In genomic region chr10:110273474-110273873, GRCh38 we compare ENCODE assay signal across 8 cellular contexts. TPM values are rescaled to one million over a fixed set of nuclear protein-coding genes. Genes with fewer than 3 reads are reported as not detected.
A peak's percentile ranks its signal among the peaks of the same experiment; 100 is the strongest.
DNase-seq lines count a peak whose midpoint lies in the region; ATAC-seq and TF ChIP-seq lines count a peak whose summit lies in the region.

No MANE protein-coding gene starts in this region.

- H3K4me3 ChIP-seq in AG04449 (ENCODE audit: low read depth, low read length) (no peak overlapping the region), fibroblast of mammary gland (ENCODE audit: control insufficient read depth, low read depth, low read length) (no peak overlapping the region), psoas muscle (no peak overlapping the region)

- TF ChIP-seq CTCF in AG04449 (IDR thresholded peaks at IDR 0.05; ENCODE audit: insufficient read depth, low read length, missing control alignments) (no peak), fibroblast of mammary gland (conservative IDR thresholded peaks at IDR 0.05; ENCODE audit: control insufficient read depth, insufficient read depth, low read depth, low read length) (no peak), psoas muscle (IDR thresholded peaks at IDR 0.05) (no peak)

- POLR2A ChIA-PET in AG04449 (lab: Yijun Ruan, JAX) (no interaction called here), T-cell (lab: Charles Lee) (no interaction called here)

- no peaks in the 10 kb centered on the region for H3K36me3 ChIP-seq in psoas muscle (ENCODE audit: insufficient read depth in 1 of 2, low read depth in 1 of 2)

- H3K9me3 Mint-ChIP-seq in T-cell, result no peaks in the 10 kb centered on the region

- peak overlapping the region; percentile 66 to 77 for H3K27ac Mint-ChIP-seq in T-cell

- peaks cover 3% of the 10 kb centered on the region for H3K36me3 Mint-ChIP-seq in T-cell

- peak; percentile 34 for DNase-seq in AG04449 (ENCODE audit: low read depth, low spot score)
- DNase-seq in H4 (ENCODE audit: low spot score), result peak; percentile 71
- DNase-seq in T-cell, result peak in 26 of 34 experiments; percentile 3 to 57 (median 16)
- DNase-seq in fibroblast of mammary gland (ENCODE audit: low read depth), result peak; percentile 88
- peak; percentile 63 to 65 for DNase-seq in psoas muscle
- no peak for DNase-seq in KG1 (lab: John Stamatoyannopoulos, UW)
- no peak for DNase-seq in NCI-H748 treated with DMSO at 0.1 percent for 48 hours (lab: John Stamatoyannopoulos, UW)
- DNase-seq in NCI-H1694 (lab: John Stamatoyannopoulos, UW), result no peak

- 60 to 67% (median 67%) methylated on average over 4 of the region's 4 CpGs for WGBS in psoas muscle, 3 donors

- CTCF ChIA-PET in AG04449 (lab: Yijun Ruan, JAX), result interaction anchor here (0.5 to 5.1 kb wide), 9 partner anchors 10 to 389 kb away, joined by 3 to 62 read pairs (median 4); no protein-coding TSS in a partner anchor
- CTCF ChIA-PET in T-cell (lab: Charles Lee), result interaction anchor here (0.6 to 1.0 kb wide), 5 partner anchors 11 to 140 kb away, joined by 3 to 6 read pairs (median 4); no protein-coding TSS in a partner anchor

- intact Hi-C loops in psoas muscle (cut with DNase I), result loop anchor here (10.0 kb wide), 1 partner anchor 389 kb away; no protein-coding TSS in a partner anchor

- no peaks in the 10 kb centered on the region for H3K9me3 ChIP-seq in psoas muscle

- H3K27me3 Mint-ChIP-seq in T-cell, result no peaks in the 10 kb centered on the region

- H3K4me3 Mint-ChIP-seq in T-cell, result peak overlapping the region in 2 of 3 donors; percentile 26 to 52

- peak overlapping the region; percentile 19 for H3K27ac ChIP-seq in psoas muscle

- peaks cover 77% of the 10 kb centered on the region for H3K4me1 ChIP-seq in psoas muscle

- H3K27me3 ChIP-seq in psoas muscle (ENCODE audit: insufficient read depth in 3 of 3, low read length in 2 of 3), result no peaks in the 10 kb centered on the region

- H3K4me1 Mint-ChIP-seq in T-cell, result peaks cover 58 to 69% (median 59%) of the 10 kb centered on the region in 3 donors

- peak in 3 of 4 experiments; percentile 59 to 72 (median 70) for ATAC-seq in T-cell (replicated peaks in 1 of 4)
- peak in 2 of 4 donors; percentile 37 to 46 for ATAC-seq in psoas muscle

RNA-seq across cellular contexts. Expression of gene SMNDC1, which starts 31.2 kb away (rescaled TPM):
- 7.8 and 8.3 TPM in 2 replicates for total RNA-seq in H4 (2014; rRNA removed; shearing (Covaris generic))
- total RNA-seq in T-cell, result 10 to 100 TPM; 33.5 to 42.2 (median 34.1) TPM
- 10 to 100 TPM; 24.4 to 38.0 (median 29.2) TPM for total RNA-seq in psoas muscle
- polyA plus RNA-seq in psoas muscle, result 10 to 100 TPM; 16.3 to 21.9 (median 19.3) TPM

Comparison
In these comparisons a context has a peak if more than half of its experiments do, and no peak if none do; other contexts are left out.
1. DNase-seq: peak in AG04449 (single experiment), H4 (single experiment), T-cell (26 of 34), fibroblast of mammary gland (single experiment) and psoas muscle (2 of 2); none in KG1 (single experiment), NCI-H748 treated with DMSO at 0.1 percent for 48 hours (single experiment) and NCI-H1694 (single experiment).